ENCODE assay signal across 1 cellular context in the genomic region with DNA sequence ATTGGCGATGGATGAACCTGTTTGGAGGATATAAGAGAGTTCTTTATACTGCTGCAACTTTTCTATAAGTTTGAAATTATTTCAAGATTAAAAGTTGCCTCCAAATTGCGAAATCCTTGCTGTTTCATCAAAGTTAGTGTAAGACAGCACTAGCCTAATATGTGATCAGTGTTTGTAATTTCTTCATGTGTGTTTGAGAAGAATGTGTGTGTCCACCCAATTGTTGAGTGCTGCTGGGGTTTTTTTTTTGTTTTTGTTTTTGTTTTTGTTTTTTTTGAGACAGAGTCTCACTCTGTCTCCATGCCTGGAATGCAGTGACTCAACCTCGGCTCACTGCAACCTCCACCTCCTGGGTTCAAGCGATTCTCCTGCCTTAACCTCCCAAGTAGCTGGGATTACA.
A peak's percentile ranks its signal among the peaks of the same experiment; 100 is the strongest.
TF ChIP-seq lines count a peak whose summit lies in the region.

No MANE protein-coding gene starts in this region.

TF ChIP-seq in H1, 55 proteins besides CTCF, POLR2A, EP300 and RAD21:
- TF ChIP-seq HDAC6 (IDR thresholded peaks at IDR 0.05; ENCODE audit: low read depth, low read length) = no peak
- TF ChIP-seq CEBPB (IDR thresholded peaks at IDR 0.05; ENCODE audit: low read depth, low read length) = peak; percentile 45; the same call in 1 of the 2 replicates
